24 cellular contexts compared by ENCODE assay signal in the genomic region with DNA sequence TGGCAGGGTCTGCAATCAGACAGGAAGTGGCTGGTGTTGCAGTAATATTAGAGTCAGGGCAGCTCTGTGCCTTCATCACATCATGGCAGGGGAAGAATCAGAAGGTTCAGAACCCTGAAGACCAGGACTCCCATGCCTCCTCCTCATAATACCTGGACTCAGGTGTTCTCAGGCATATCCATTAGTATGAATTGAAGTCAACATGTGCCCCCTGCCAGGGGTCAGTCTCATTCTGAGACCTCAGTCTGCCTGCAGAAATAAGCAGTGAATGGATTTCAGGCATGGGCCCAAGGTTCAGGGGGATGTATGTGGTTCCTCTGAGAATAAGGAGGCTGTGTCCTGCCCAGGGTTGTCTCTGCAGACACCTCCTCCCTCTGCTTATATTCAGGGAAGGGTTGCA.
DNase-seq lines count a peak whose midpoint lies in the region; ATAC-seq and TF ChIP-seq lines count a peak whose summit lies in the region.
"Had no signal": no experiment of that assay in that cellular context is flagged by ENCODE, and none has a peak within 500 bp of the region (broad histone marks: within the 10 kb centered on the region; RNA-seq: fewer than 3 reads in every experiment).

No MANE protein-coding gene starts in this region.

- TF ChIP-seq EP300 in esophagus muscularis mucosa (IDR thresholded peaks at IDR 0.05): no peak

- H3K79me2 ChIP-seq in DND-41 (ENCODE audit: insufficient read depth, low read length): peaks cover 16% of the 10 kb centered on the region

- H4K20me1 ChIP-seq in DND-41 (ENCODE audit: insufficient read depth, low read length): no peaks in the 10 kb centered on the region; the same call in 1 of the 2 replicates
- H4K20me1 ChIP-seq: BLaER1 had no signal

- no peak overlapping the region for H3K9ac ChIP-seq in DND-41 (ENCODE audit: low read depth, low read length)
- H3K9ac ChIP-seq: BLaER1 had no signal

- H3K4me1 Mint-ChIP-seq in osteocyte (ENCODE audit: unreplicated experiment): no peaks in the 10 kb centered on the region
- H3K4me1 Mint-ChIP-seq: CD14-positive monocyte; CD4-positive, CD25-positive, alpha-beta regulatory T cell; CD8-positive, alpha-beta memory T cell had no signal

- no peak overlapping the region for H3K4me3 ChIP-seq in DND-41 (ENCODE audit: low read depth in 1 of 2, low read length in 2 of 2)
- H3K4me3 ChIP-seq in esophagus muscularis mucosa: no peak overlapping the region
- H3K4me3 ChIP-seq: BLaER1, GM12878 had no signal

- H3K27ac ChIP-seq in DND-41 (ENCODE audit: low read length) (peak overlapping the region; percentile 21; the same call in 1 of the 2 replicates), esophagus muscularis mucosa (replicated peaks in 1 of 4) (no peak overlapping the region)
- H3K27ac ChIP-seq: BLaER1 had no signal

- no peak overlapping the region for H2AFZ ChIP-seq in DND-41 (ENCODE audit: low read depth, low read length)

- H3K9me3 ChIP-seq in DND-41 (ENCODE audit: insufficient read depth, low read length, severe bottlenecking) (no peaks in the 10 kb centered on the region), esophagus muscularis mucosa (no peaks in the 10 kb centered on the region)
- H3K9me3 ChIP-seq: BE2C, BLaER1 had no signal

- intact Hi-C loops in esophagus muscularis mucosa (cut with DNase I): no loop called here

- TF ChIP-seq CTCF in DND-41 (IDR thresholded peaks at IDR 0.05; ENCODE audit: borderline replicate concordance, extremely low read depth, low read length, poor library complexity, severe bottlenecking): no peak
- TF ChIP-seq CTCF in esophagus muscularis mucosa (IDR thresholded peaks at IDR 0.05): no peak
- TF ChIP-seq CTCF in osteocyte (IDR thresholded peaks at IDR 0.05): no peak
- no peak for TF ChIP-seq CTCF in GM10248 (IDR thresholded peaks at IDR 0.05; ENCODE audit: control extremely low read depth, extremely low read depth, low read depth, missing control alignments)

- DNase-seq in DND-41 (no peak), NCI-H69 (lab: John Stamatoyannopoulos, UW) (peak; percentile 73), esophagus muscularis mucosa (ENCODE audit: extremely low spot score) (peak; percentile 74), osteocyte (ENCODE audit: extremely low spot score, unreplicated experiment) (peak; percentile 40), iPS-NIHi11 (ENCODE audit: low spot score) (no peak), hippocampal formation (lab: John Stamatoyannopoulos, UW) (no peak), HCEC 1CT (no peak), GM10248 (ENCODE audit: extremely low spot score) (no peak)
- DNase-seq: 8988T; ACHN; BE2C; C1 segment of cervical spinal cord; CD4-positive, alpha-beta memory T cell; CD4-positive, CD25-positive, alpha-beta regulatory T cell; CD8-positive, alpha-beta memory T cell; COR-L47; DMS 273 treated with DMSO at 0.1 percent for 48 hours; DMS153; DMS53; DMS79; GF-D8 had no signal

- peaks cover 41% of the 10 kb centered on the region for H3K4me1 ChIP-seq in DND-41 (ENCODE audit: insufficient read depth, low read length)
- peaks cover 0 to 16% (median 0%) of the 10 kb centered on the region in 4 donors for H3K4me1 ChIP-seq in esophagus muscularis mucosa
- H3K4me1 ChIP-seq: BLaER1 had no signal

- POLR2A ChIA-PET in GM10248 (lab: Yijun Ruan, JAX): no interaction called here

- H3K36me3 ChIP-seq in DND-41 (ENCODE audit: insufficient read depth, low read length) (0 out of 2 replicates have a peak, but pooled peaks cover 4% of the 10 kb centered on the region), esophagus muscularis mucosa (no peaks in the 10 kb centered on the region)
- H3K36me3 ChIP-seq: BE2C, BLaER1 had no signal

- H3K27me3 ChIP-seq in DND-41 (ENCODE audit: insufficient read depth, low read length, poor library complexity): no peaks in the 10 kb centered on the region
- H3K27me3 ChIP-seq in esophagus muscularis mucosa: no peaks in the 10 kb centered on the region
- H3K27me3 ChIP-seq: BE2C, BLaER1 had no signal

- H3K27ac Mint-ChIP-seq in osteocyte (ENCODE audit: unreplicated experiment): no peak overlapping the region
- H3K27ac Mint-ChIP-seq: CD8-positive, alpha-beta memory T cell had no signal

- CTCF ChIA-PET in GM10248 (lab: Yijun Ruan, JAX): no interaction called here

- H3K4me2 ChIP-seq in DND-41 (ENCODE audit: insufficient read depth, low read length): no peak overlapping the region
- H3K4me2 ChIP-seq: BLaER1 had no signal

- H3K4me3 Mint-ChIP-seq in osteocyte (ENCODE audit: unreplicated experiment): no peak overlapping the region
- H3K4me3 Mint-ChIP-seq: CD14-positive monocyte; CD4-positive, alpha-beta memory T cell; CD4-positive, CD25-positive, alpha-beta regulatory T cell; CD8-positive, alpha-beta memory T cell had no signal

- no peaks in the 10 kb centered on the region for H3K9me3 Mint-ChIP-seq in osteocyte (ENCODE audit: unreplicated experiment)

- H3K27me3 Mint-ChIP-seq in osteocyte (ENCODE audit: unreplicated experiment): no peaks in the 10 kb centered on the region

- H3K36me3 Mint-ChIP-seq in osteocyte (ENCODE audit: unreplicated experiment): peaks cover 1% of the 10 kb centered on the region
- H3K36me3 Mint-ChIP-seq: CD14-positive monocyte; CD4-positive, alpha-beta memory T cell; CD4-positive, CD25-positive, alpha-beta regulatory T cell; CD8-positive, alpha-beta memory T cell had no signal

- peak; percentile 59; the same call in 1 of the 3 replicates for ATAC-seq in DND-41 (ENCODE audit: insufficient read depth, low read depth)
- ATAC-seq: GM12878 had no signal

- no peak for TF ChIP-seq POLR2A in esophagus muscularis mucosa (IDR thresholded peaks at IDR 0.05; ENCODE audit: low read depth)

Comparison
In these comparisons a context has a peak if more than half of its experiments do, and no peak if none do; other contexts are left out.
1. DNase-seq: peak in NCI-H69 (single experiment), esophagus muscularis mucosa (single experiment) and osteocyte (single experiment); none in DND-41 (single experiment), iPS-NIHi11 (single experiment), hippocampal formation (0 of 2), HCEC 1CT (single experiment) and GM10248 (single experiment).